ENCODE assay signal across 8 cellular contexts in the genomic region with DNA sequence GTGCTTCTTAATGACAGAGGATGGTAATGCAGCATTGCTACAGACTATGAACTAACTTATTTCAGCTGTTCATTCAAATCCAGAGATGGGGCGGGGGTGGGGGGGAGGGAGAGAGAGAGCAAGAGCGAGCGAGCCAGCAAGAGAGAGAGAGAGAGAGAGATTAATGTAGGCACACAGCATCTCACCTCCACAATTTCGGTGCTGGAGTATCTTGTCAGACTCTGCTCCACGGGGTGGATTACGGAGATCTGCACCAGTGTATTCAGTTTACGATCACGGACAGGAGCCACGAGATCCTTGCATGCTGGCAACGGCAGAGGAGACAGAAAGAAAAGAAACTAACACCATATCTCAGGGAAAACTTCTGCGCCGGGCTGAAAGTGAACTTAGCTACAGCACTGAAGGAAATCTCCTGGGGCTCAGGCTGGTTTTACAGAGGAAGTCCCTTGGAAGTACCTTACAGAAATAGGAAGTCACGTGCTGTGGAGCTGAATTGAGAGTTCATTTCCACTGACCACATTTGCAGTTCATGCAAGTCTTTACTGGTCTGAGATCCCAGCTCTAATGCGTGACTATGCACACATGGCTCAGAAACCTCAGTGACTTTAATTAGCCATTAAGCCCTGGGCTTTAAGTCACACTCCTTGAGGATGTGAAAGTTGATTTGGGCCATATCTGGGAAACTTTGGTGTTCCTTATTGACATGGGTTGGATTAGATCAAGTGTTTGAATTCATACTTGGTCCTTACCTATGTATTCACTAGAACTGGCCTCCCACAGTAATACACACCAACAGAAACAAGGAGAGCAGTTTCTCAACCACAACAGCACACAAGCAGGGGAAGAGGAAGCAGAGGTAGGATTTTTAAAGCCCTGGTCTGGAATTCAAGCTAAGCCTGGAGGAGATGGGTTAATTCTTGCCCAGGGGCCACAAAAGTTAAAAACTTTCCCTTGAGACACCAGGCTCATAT.
DNase-seq lines count a peak whose midpoint lies in the region; ATAC-seq and TF ChIP-seq lines count a peak whose summit lies in the region.

No MANE protein-coding gene starts in this region.

- H3K9me3 Mint-ChIP-seq in activated T-cell treated with anti-CD3 and anti-CD28 coated beads, Interleukin-2, amount 50 U/mL, for 4 hours, result no peaks in the 10 kb centered on the region
- H3K9me3 Mint-ChIP-seq in neural crest cell, result no peaks in the 10 kb centered on the region

- peak overlapping the region; percentile 48 to 74 (median 62) for H3K27ac ChIP-seq in transverse colon

- no peaks in the 10 kb centered on the region for H3K27me3 Mint-ChIP-seq in activated T-cell treated with anti-CD3 and anti-CD28 coated beads, Interleukin-2, amount 50 U/mL, for 4 hours (ENCODE audit: low read depth)
- H3K27me3 Mint-ChIP-seq in neural crest cell (ENCODE audit: low read depth), result no peaks in the 10 kb centered on the region

- TF ChIP-seq CTCF in GM12865 (IDR thresholded peaks at IDR 0.05; ENCODE audit: insufficient read depth, low read depth, low read length, missing control alignments), result no peak
- TF ChIP-seq CTCF in neural crest cell (conservative IDR thresholded peaks at IDR 0.05), result no peak
- TF ChIP-seq CTCF in transverse colon (IDR thresholded peaks at IDR 0.05), result no peak

- H3K9me3 ChIP-seq in transverse colon, result no peaks in the 10 kb centered on the region

- TF ChIP-seq POLR2A in transverse colon (IDR thresholded peaks at IDR 0.05), result no peak

- peaks cover 20% of the 10 kb centered on the region for H3K36me3 Mint-ChIP-seq in activated T-cell treated with anti-CD3 and anti-CD28 coated beads, Interleukin-2, amount 50 U/mL, for 4 hours (ENCODE audit: insufficient read depth)
- H3K36me3 Mint-ChIP-seq in neural crest cell (ENCODE audit: low read depth), result no peaks in the 10 kb centered on the region

- intact Hi-C loops in transverse colon (cut with DNase I; ENCODE audit: low total_unique reads), result no loop called here

- TF ChIP-seq EP300 in transverse colon (IDR thresholded peaks at IDR 0.05; ENCODE audit: low read depth), result no peak

- in situ Hi-C loops in transverse colon (cut with MboI; ENCODE audit: low pct_ligation_motif_present in 1 of 4, low pct_unique_long_range_greater_than_20kb in 1 of 4, low sequenced_read_pairs in 3 of 4), result no loop called here

- WGBS in transverse colon (ENCODE audit: low coverage in 1 of 2), 2 donors, result 0 to 8% methylated on average over 11 to 14 of the region's 14 CpGs

- H3K4me3 ChIP-seq in GM12865 (ENCODE audit: low read depth, low read length), result peak overlapping the region; percentile 56
- peak overlapping the region; percentile 25 to 45 (median 32) for H3K4me3 ChIP-seq in transverse colon

- H3K4me3 Mint-ChIP-seq in activated T-cell treated with anti-CD3 and anti-CD28 coated beads, Interleukin-2, amount 50 U/mL, for 4 hours, result peak overlapping the region; percentile 97
- H3K4me3 Mint-ChIP-seq in neural crest cell, result peak overlapping the region; percentile 90

- H3K4me1 Mint-ChIP-seq in activated T-cell treated with anti-CD3 and anti-CD28 coated beads, Interleukin-2, amount 50 U/mL, for 4 hours (ENCODE audit: low read depth), result peaks cover 52% of the 10 kb centered on the region
- peaks cover 43% of the 10 kb centered on the region for H3K4me1 Mint-ChIP-seq in neural crest cell

- no peaks in the 10 kb centered on the region for H3K27me3 ChIP-seq in transverse colon

- DNase-seq in GM12865 (ENCODE audit: low read depth) (peak; percentile 78), NOMO-1 treated with DMSO at 0.1 percent for 48 hours (lab: John Stamatoyannopoulos, UW; ENCODE audit: unreplicated experiment) (peak; percentile 94), fibroblast of gingiva (ENCODE audit: low read depth) (peak; percentile 78), neural crest cell (ENCODE audit: low read depth, low spot score) (peak; percentile 6), transverse colon (peak; percentile 33), NCI-H446 (lab: John Stamatoyannopoulos, UW) (no peak)
- DNase-seq in activated T-cell treated with anti-CD3 and anti-CD28 coated beads, Interleukin-2, amount 50 U/mL, for 4 hours, result peak; percentile 25

- peak; percentile 60 for ATAC-seq in HG02623 (IDR thresholded peaks at IDR 0.05; ENCODE audit: unreplicated experiment)
- peak; percentile 49 to 59 for ATAC-seq in activated T-cell treated with anti-CD3 and anti-CD28 coated beads, Interleukin-2, amount 50 U/mL, for 4 hours

- H3K36me3 ChIP-seq in transverse colon, result no peaks in the 10 kb centered on the region

- peaks cover 0 to 31% (median 14%) of the 10 kb centered on the region in 4 donors for H3K4me1 ChIP-seq in transverse colon

- H3K27ac Mint-ChIP-seq in neural crest cell (ENCODE audit: unreplicated experiment), result peak overlapping the region; percentile 99

Comparison
In these comparisons a context has a peak if more than half of its experiments do, and no peak if none do; other contexts are left out.
1. DNase-seq: peak in GM12865 (single experiment), NOMO-1 treated with DMSO at 0.1 percent for 48 hours (single experiment), activated T-cell treated with anti-CD3 and anti-CD28 coated beads, Interleukin-2, amount 50 U/mL, for 4 hours (single experiment), fibroblast of gingiva (single experiment), neural crest cell (single experiment) and transverse colon (single experiment); none in NCI-H446 (0 of 2).